ENCODE assay signal across 9 cellular contexts in genomic region chr19:42497492-42498226, GRCh38. TPM values are rescaled to one million over a fixed set of nuclear protein-coding genes. Genes with fewer than 3 reads are reported as not detected.
DNase-seq lines count a peak whose midpoint lies in the region; ATAC-seq and TF ChIP-seq lines count a peak whose summit lies in the region.
"Had no signal": no experiment of that assay in that cellular context is flagged by ENCODE, and none has a peak within 500 bp of the region (broad histone marks: within the 10 kb centered on the region; RNA-seq: fewer than 3 reads in every experiment).

No MANE protein-coding gene starts in this region.

- no peaks in the 10 kb centered on the region for H3K79me2 ChIP-seq in smooth muscle cell (ENCODE audit: low read depth)

- peaks cover 6% of the 10 kb centered on the region for H3F3A ChIP-seq in smooth muscle cell (ENCODE audit: low read depth)

- H3K4me1 ChIP-seq in smooth muscle cell (ENCODE audit: low read depth) = peaks cover 7% of the 10 kb centered on the region
- no peaks in the 10 kb centered on the region for H3K4me1 ChIP-seq in thyroid gland
- peaks cover 0 to 9% (median 2%) of the 10 kb centered on the region in 4 donors for H3K4me1 ChIP-seq in esophagus muscularis mucosa

- H3K27me3 ChIP-seq in smooth muscle cell (ENCODE audit: low read depth) = no peaks in the 10 kb centered on the region
- no peaks in the 10 kb centered on the region for H3K27me3 ChIP-seq in thyroid gland
- no peaks in the 10 kb centered on the region for H3K27me3 ChIP-seq in esophagus muscularis mucosa

- no peak for TF ChIP-seq CTCF in smooth muscle cell (IDR thresholded peaks at IDR 0.05; ENCODE audit: borderline replicate concordance, insufficient read depth, poor library complexity, severe bottlenecking)
- no peak for TF ChIP-seq CTCF in thyroid gland (IDR thresholded peaks at IDR 0.05)
- TF ChIP-seq CTCF in esophagus muscularis mucosa (IDR thresholded peaks at IDR 0.05) = no peak

- no peak overlapping the region for H3K9ac ChIP-seq in smooth muscle cell (ENCODE audit: low read depth)

- H3K27ac ChIP-seq in caudate nucleus (ENCODE audit: low read depth, low read length) (peak overlapping the region; percentile 53), smooth muscle cell (ENCODE audit: low read depth) (no peak overlapping the region), thyroid gland (no peak overlapping the region), esophagus muscularis mucosa (replicated peaks in 1 of 4) (peak overlapping the region in 1 of 4 donors; percentile 4)

- H4K20me1 ChIP-seq in smooth muscle cell (ENCODE audit: low read depth) = no peaks in the 10 kb centered on the region

- intact Hi-C loops in sciatic nerve (cut with DNase I) (no loop called here), thyroid gland (cut with DNase I) (no loop called here), esophagus muscularis mucosa (cut with DNase I) (no loop called here)

- H3K36me3 ChIP-seq in smooth muscle cell (ENCODE audit: low read depth) (no peaks in the 10 kb centered on the region), thyroid gland (no peaks in the 10 kb centered on the region), esophagus muscularis mucosa (no peaks in the 10 kb centered on the region)

- 70% methylated on average over 4 of the region's 4 CpGs for WGBS in smooth muscle cell (ENCODE audit: low lambda C conversion rate)
- WGBS in thyroid gland, 2 donors = 78 to 80% methylated on average over 4 of the region's 4 CpGs
- WGBS in esophagus muscularis mucosa = 70% methylated on average over 4 of the region's 4 CpGs

- H2AFZ ChIP-seq in smooth muscle cell (ENCODE audit: low read depth) = no peak overlapping the region

- ATAC-seq in GM18861 (IDR thresholded peaks at IDR 0.05; ENCODE audit: unreplicated experiment) (peak; percentile 75), HG03175 (IDR thresholded peaks at IDR 0.05; ENCODE audit: unreplicated experiment) (peak; percentile 67), sciatic nerve (peak; percentile 50)

- H3K4me3 ChIP-seq in smooth muscle cell (no peak overlapping the region), thyroid gland (replicated peaks in 1 of 3) (no peak overlapping the region), esophagus muscularis mucosa (no peak overlapping the region)

- DNase-seq in caudate nucleus (lab: John Stamatoyannopoulos, UW) (peak in 1 of 61 donors; percentile 11), sciatic nerve (ENCODE audit: low spot score) (no peak), smooth muscle cell (lab: John Stamatoyannopoulos, UW; ENCODE audit: unreplicated experiment) (no peak), thyroid gland (no peak), SW 1271 (lab: John Stamatoyannopoulos, UW) (no peak), esophagus muscularis mucosa (ENCODE audit: extremely low spot score) (no peak)
- DNase-seq: cortex of kidney had no signal

- TF ChIP-seq POLR2A in thyroid gland (IDR thresholded peaks at IDR 0.05) (no peak), esophagus muscularis mucosa (IDR thresholded peaks at IDR 0.05; ENCODE audit: low read depth) (no peak)

- H3K9me3 ChIP-seq in smooth muscle cell (replicated peaks; ENCODE audit: low read depth) (no peaks in the 10 kb centered on the region), thyroid gland (no peaks in the 10 kb centered on the region), esophagus muscularis mucosa (no peaks in the 10 kb centered on the region)

- no peak for TF ChIP-seq EP300 in esophagus muscularis mucosa (IDR thresholded peaks at IDR 0.05)

- H3K4me2 ChIP-seq in smooth muscle cell = no peak overlapping the region

RNA-seq across cellular contexts. Expression of gene CEACAM1, which starts 30.6 kb away (rescaled TPM):
- total RNA-seq in sciatic nerve = 5.8 TPM
- total RNA-seq in smooth muscle cell = 0.36 and 4.5 TPM in 2 replicates
- polyA plus RNA-seq in smooth muscle cell = 0.31 and 1.2 TPM in 2 replicates
- 10 to 100 TPM in 1 of 4 donors, 1 to 10 TPM in 3; 2.1 to 21.5 (median 3.6) TPM for total RNA-seq in thyroid gland
- 1 to 10 TPM; 1.2 to 3.1 (median 1.7) TPM for total RNA-seq in esophagus muscularis mucosa

RNA-seq across cellular contexts. Expression of gene CXCL17, which starts 54.9 kb away (rescaled TPM):
- total RNA-seq in sciatic nerve (0.31 TPM), smooth muscle cell (not detected in 2 replicates), thyroid gland (not detected), esophagus muscularis mucosa (1 to 10 TPM in 1 of 4 donors, not detected in 3; 1.2 TPM)
- polyA plus RNA-seq in smooth muscle cell = not detected in 2 replicates
